Comparison of ENCODE assay signal across 8 cellular contexts in the genomic region with DNA sequence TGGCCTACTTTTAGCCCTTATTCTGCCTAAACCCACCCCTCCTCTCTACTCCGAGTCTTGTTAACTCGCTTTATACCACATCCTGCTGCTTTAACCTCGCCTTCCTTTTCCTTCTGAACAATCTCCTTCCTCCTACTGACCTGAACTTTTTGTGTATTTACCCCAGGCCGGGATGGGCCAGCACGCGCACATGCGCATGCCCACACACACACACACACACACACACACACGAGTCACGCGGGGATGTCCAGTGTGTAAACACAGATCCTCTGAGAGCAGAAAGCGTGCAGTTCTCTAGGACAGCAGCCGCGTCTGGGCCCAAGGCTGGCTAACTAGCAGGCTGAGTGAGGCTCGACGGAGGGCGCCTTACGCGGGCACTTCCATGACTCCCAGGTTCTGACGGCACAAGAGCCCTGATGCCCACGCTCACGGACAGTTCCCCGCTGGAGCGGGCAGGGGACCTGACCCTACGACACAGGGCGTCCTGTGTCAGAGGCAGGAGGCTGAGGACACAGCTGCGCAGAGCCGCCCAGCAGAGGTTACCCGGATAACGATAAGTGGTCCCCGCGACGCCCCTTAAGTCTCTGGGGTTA. TPM values are rescaled to one million over a fixed set of nuclear protein-coding genes. Genes with fewer than 3 reads are reported as not detected.
DNase-seq lines count a peak whose midpoint lies in the region; ATAC-seq, FAIRE-seq and TF ChIP-seq lines count a peak whose summit lies in the region.

No MANE protein-coding gene starts in this region.

- no peak overlapping the region for H2AK5ac ChIP-seq in H1 (ENCODE audit: low read depth, low read length)

- no peak overlapping the region for H2BK20ac ChIP-seq in H1 (ENCODE audit: low read length)

- H3K27me3 ChIP-seq in CD4-positive, alpha-beta T cell (ENCODE audit: control insufficient read depth, insufficient read depth, low read length), result no peaks in the 10 kb centered on the region
- H3K27me3 ChIP-seq in H1 (replicated peaks in 1 of 4; ENCODE audit: control insufficient read depth in 3 of 4, extremely low read depth in 1 of 4, insufficient read depth in 3 of 4, low read length in 3 of 4) (peaks cover 2 to 18% (median 12%) of the 10 kb centered on the region in 4 experiments), psoas muscle (ENCODE audit: insufficient read depth in 3 of 3, low read length in 2 of 3) (peaks cover 0 to 35% (median 24%) of the 10 kb centered on the region in 3 donors)

- H3K36me3 ChIP-seq in H1 (ENCODE audit: control insufficient read depth in 2 of 4, insufficient read depth in 4 of 4, low read length in 3 of 4), result no peaks in the 10 kb centered on the region
- H3K36me3 ChIP-seq in psoas muscle (ENCODE audit: insufficient read depth in 1 of 2, low read depth in 1 of 2), result no peaks in the 10 kb centered on the region

- no peaks in the 10 kb centered on the region for H3K79me1 ChIP-seq in H1 (ENCODE audit: low read depth, low read length)

- peak overlapping the region; percentile 90 for H3K27ac Mint-ChIP-seq in CD4-positive, alpha-beta T cell
- peak overlapping the region; percentile 98 for H3K27ac Mint-ChIP-seq in T-helper 1 cell treated with Interleukin-12 subunit alpha and Interleukin-12 subunit beta and Interleukin-4 antibody, amounts not matched to agents 30 μg/mL and 1 μg/mL, for 36 hours

- H3K9me3 ChIP-seq in CD4-positive, alpha-beta T cell (ENCODE audit: control insufficient read depth, low read length), result peaks cover 5% of the 10 kb centered on the region
- H3K9me3 ChIP-seq in H1 (ENCODE audit: insufficient read depth in 2 of 2, low read depth in 1 of 2, low read length in 1 of 2) (no peaks in the 10 kb centered on the region; a peak in 1 of 4 replicates), psoas muscle (no peaks in the 10 kb centered on the region)

- no peak overlapping the region for H3K23ac ChIP-seq in H1 (ENCODE audit: insufficient read length)

- no peaks in the 10 kb centered on the region for H3K79me2 ChIP-seq in H1 (ENCODE audit: control insufficient read depth in 1 of 2, insufficient read depth in 2 of 2, low read length in 2 of 2)

- H3K9ac ChIP-seq in H1 (replicated peaks in 1 of 4; ENCODE audit: extremely low read depth in 1 of 4, low read depth in 3 of 4, low read length in 3 of 4), result peak overlapping the region in 1 of 4 experiments; percentile 6; a peak in 2 of 7 replicates

- no peak for TF ChIP-seq EP300 in H1 (IDR thresholded peaks at IDR 0.05; ENCODE audit: borderline replicate concordance in 1 of 2, low read depth in 2 of 2, low read length in 2 of 2)

- H2BK5ac ChIP-seq in H1 (ENCODE audit: low read depth, low read length), result no peak overlapping the region

- peak overlapping the region; percentile 83 for H3K27ac ChIP-seq in CD4-positive, alpha-beta T cell (ENCODE audit: low read depth, low read length)
- H3K27ac ChIP-seq in H1 (ENCODE audit: low read depth, low read length) (no peak overlapping the region), psoas muscle (no peak overlapping the region)

- no peak overlapping the region for H2BK15ac ChIP-seq in H1 (ENCODE audit: low read length)

- H2BK12ac ChIP-seq in H1 (ENCODE audit: low read depth, low read length), result no peak overlapping the region; the same call in 1 of the 2 replicates

- H3K23me2 ChIP-seq in H1 (ENCODE audit: low read depth, low read length), result peaks cover 8% of the 10 kb centered on the region; the same call in 1 of the 2 replicates

- CTCF ChIA-PET in CD4-positive, alpha-beta T cell (lab: Charles Lee), result interaction anchor here (1.4 to 3.8 kb wide), 5 partner anchors 9 to 66 kb away, joined by 3 to 9 read pairs (median 5); no protein-coding TSS in a partner anchor
- CTCF ChIA-PET in H1 (lab: Charles Lee; ENCODE audit: partially characterized antibody), result interaction anchor here (1.0 kb wide), 1 partner anchor 28 kb away, joined by 3 read pairs; no protein-coding TSS in a partner anchor

- H2AFZ ChIP-seq in H1 (ENCODE audit: low read length), result peak overlapping the region; percentile 71; the same call in 1 of the 2 replicates

- intact Hi-C loops in CD4-positive, alpha-beta T cell (cut with DNase I, micrococcal nuclease), result loop anchor here (1.0 to 5.0 kb wide), 7 partner anchors 11 to 66 kb away; no protein-coding TSS in a partner anchor
- intact Hi-C loops in psoas muscle (cut with DNase I), result no loop called here

- H3K4me1 ChIP-seq in H1 (replicated peaks in 1 of 4; ENCODE audit: control insufficient read depth in 3 of 4, insufficient read depth in 4 of 4, low read length in 3 of 4), result peaks cover 0 to 7% (median 3%) of the 10 kb centered on the region in 4 experiments; a peak in 4 of 7 replicates
- no peaks in the 10 kb centered on the region for H3K4me1 ChIP-seq in psoas muscle

- TF ChIP-seq POLR2A in H1 (IDR thresholded peaks at IDR 0.05; ENCODE audit: control extremely low read depth in 1 of 2, low read depth in 2 of 2, low read length in 2 of 2), result no peak

- no peak overlapping the region for H3K56ac ChIP-seq in H1 (replicated peaks; ENCODE audit: insufficient read length, low read depth, low read length)

- no peaks in the 10 kb centered on the region for H3K27me3 Mint-ChIP-seq in CD4-positive, alpha-beta T cell
- no peaks in the 10 kb centered on the region for H3K27me3 Mint-ChIP-seq in T-helper 1 cell treated with Interleukin-12 subunit alpha and Interleukin-12 subunit beta and Interleukin-4 antibody, amounts not matched to agents 30 μg/mL and 1 μg/mL, for 36 hours (ENCODE audit: low read depth)

- peak overlapping the region; percentile 95 for H3K4me3 Mint-ChIP-seq in CD4-positive, alpha-beta T cell
- peak overlapping the region; percentile 100 for H3K4me3 Mint-ChIP-seq in T-helper 1 cell treated with Interleukin-12 subunit alpha and Interleukin-12 subunit beta and Interleukin-4 antibody, amounts not matched to agents 30 μg/mL and 1 μg/mL, for 36 hours

- peak in 4 of 10 experiments; percentile 23 to 35 (median 26) for DNase-seq in CD4-positive, alpha-beta T cell
- DNase-seq in H1 (ENCODE audit: low read depth in 1 of 2, low spot score in 2 of 2), result no peak
- no peak for DNase-seq in psoas muscle
- no peak for DNase-seq in G401 (ENCODE audit: low spot score)
- no peak for DNase-seq in dermis blood vessel endothelial cell
- DNase-seq in NCI-H1105 (lab: John Stamatoyannopoulos, UW), result no peak

- 66% methylated on average over 32 of the region's 32 CpGs; no CpG with 5 or more reads in 1 of the 2 experiments for WGBS in H1 (ENCODE audit: extremely low coverage in 1 of 2, insufficient coverage in 1 of 2, insufficient read length in 1 of 2, insufficient replicate concordance in 2 of 2, low coverage in 1 of 2, low lambda C conversion rate in 2 of 2, missing lambda C conversion rate in 1 of 2), 2 experiments
- WGBS in psoas muscle, 3 donors, result 38 to 43% (median 42%) methylated on average over 30 to 32 of the region's 32 CpGs

- H3K4me3 ChIP-seq in H1 (ENCODE audit: extremely low read depth in 1 of 4, insufficient read depth in 2 of 4, low read depth in 3 of 4, low read length in 4 of 4) (peak overlapping the region; percentile 45 to 91 (median 54)), psoas muscle (peak overlapping the region; percentile 52)

- H4K8ac ChIP-seq in H1 (ENCODE audit: extremely low read depth, insufficient read depth, low read length), result no peak overlapping the region; the same call in 1 of the 2 replicates

- no peak overlapping the region for H3K14ac ChIP-seq in H1 (ENCODE audit: insufficient read length)

- H3K36me3 Mint-ChIP-seq in CD4-positive, alpha-beta T cell (ENCODE audit: low read depth), result peaks cover 43% of the 10 kb centered on the region
- H3K36me3 Mint-ChIP-seq in T-helper 1 cell treated with Interleukin-12 subunit alpha and Interleukin-12 subunit beta and Interleukin-4 antibody, amounts not matched to agents 30 μg/mL and 1 μg/mL, for 36 hours (ENCODE audit: low read depth), result peaks cover 37% of the 10 kb centered on the region

- H3K18ac ChIP-seq in H1 (ENCODE audit: extremely low read depth, low read length), result no peak overlapping the region

- POLR2A ChIA-PET in CD4-positive, alpha-beta T cell (lab: Charles Lee), result interaction anchor here (1.0 to 4.3 kb wide), 7 partner anchors 9 to 529 kb away, joined by 3 to 94 read pairs (median 19); partner anchors contain the start of gene NDEL1
- POLR2A ChIA-PET in H1 (lab: Charles Lee; ENCODE audit: partially characterized antibody), result interaction anchor here (0.7 to 0.8 kb wide), 2 partner anchors 134 to 334 kb away, joined by 3 read pairs; no protein-coding TSS in a partner anchor

- in situ Hi-C loops in G401 (cut with HindIII; ENCODE audit: low sequenced_read_pairs), result no loop called here

- TF ChIP-seq RAD21 in H1 (IDR thresholded peaks at IDR 0.05 in 1 of 2, conservative IDR thresholded peaks at IDR 0.05 in 1 of 2; ENCODE audit: low read depth in 2 of 2, low read length in 2 of 2), result no peak

- peak overlapping the region; percentile 60 to 90 for H3K4me2 ChIP-seq in H1 (ENCODE audit: insufficient read depth in 1 of 2, low read depth in 2 of 2, low read length in 2 of 2)

- ATAC-seq in CD4-positive, alpha-beta T cell (ENCODE audit: poor library complexity), result peak; percentile 41
- ATAC-seq in GM21786 (IDR thresholded peaks at IDR 0.05; ENCODE audit: unreplicated experiment) (peak; percentile 14), psoas muscle (no peak)

- peaks cover 8% of the 10 kb centered on the region for H3K9me3 Mint-ChIP-seq in CD4-positive, alpha-beta T cell
- H3K9me3 Mint-ChIP-seq in T-helper 1 cell treated with Interleukin-12 subunit alpha and Interleukin-12 subunit beta and Interleukin-4 antibody, amounts not matched to agents 30 μg/mL and 1 μg/mL, for 36 hours, result peaks cover 9% of the 10 kb centered on the region

- no peak for FAIRE-seq in H1 (lab: Jason Lieb, UNC)

- peaks cover 0 to 3% of the 10 kb centered on the region in 2 experiments for H4K20me1 ChIP-seq in H1 (replicated peaks in 1 of 2; ENCODE audit: control insufficient read depth in 1 of 2, insufficient read depth in 2 of 2, low read length in 2 of 2)

- no peak overlapping the region for H4K91ac ChIP-seq in H1 (replicated peaks; ENCODE audit: insufficient read length, low read length)

- H3K4me1 Mint-ChIP-seq in CD4-positive, alpha-beta T cell (ENCODE audit: low read depth), result peaks cover 54% of the 10 kb centered on the region
- H3K4me1 Mint-ChIP-seq in T-helper 1 cell treated with Interleukin-12 subunit alpha and Interleukin-12 subunit beta and Interleukin-4 antibody, amounts not matched to agents 30 μg/mL and 1 μg/mL, for 36 hours (ENCODE audit: low read depth), result peaks cover 53% of the 10 kb centered on the region

- H3K4ac ChIP-seq in H1 (replicated peaks; ENCODE audit: insufficient read length, low read depth, low read length), result no peak overlapping the region

- no peak overlapping the region for H4K5ac ChIP-seq in H1 (ENCODE audit: insufficient read length, low read depth, low read length)

- no peak overlapping the region for H2BK120ac ChIP-seq in H1 (replicated peaks; ENCODE audit: low read depth, low read length)

- TF ChIP-seq CTCF in CD4-positive, alpha-beta T cell (IDR thresholded peaks at IDR 0.05), result no peak
- no peak for TF ChIP-seq CTCF in H1 (IDR thresholded peaks at IDR 0.05; ENCODE audit: control extremely low read depth in 1 of 3, insufficient read depth in 1 of 3, low read depth in 1 of 3, low read length in 3 of 3)
- no peak for TF ChIP-seq CTCF in psoas muscle (IDR thresholded peaks at IDR 0.05)

RNA-seq across cellular contexts. Expression of gene PIK3R5, which starts 0.6 kb away (rescaled TPM):
- total RNA-seq in CD4-positive, alpha-beta T cell, result 100 to 1,000 TPM; 153 to 159 TPM
- 4.3 and 4.5 TPM in 2 replicates for total RNA-seq in H1 (2021; fragmentation: NEBNext Ultra II Directional; extraction: Animal tissue kit (Norgen Biotek cat#: 25700))
- 2.7 and 4.2 TPM in 2 replicates for polyA plus RNA-seq in H1 (2011; rRNA removed)
- 2.9 TPM for polyA plus RNA-seq in H1 (2011; cell fraction: cytosol; rRNA removed)
- polyA plus RNA-seq in H1 (2011; cell fraction: nucleus; rRNA removed), result 6.8 TPM
- polyA plus RNA-seq in H1 (2012, experiment 1 of 2), result 3.5 to 6.0 TPM (median 3.9 TPM) in 4 replicates
- polyA plus RNA-seq in H1 (2012, experiment 2 of 2), result 2.5 TPM
- polyA plus RNA-seq in H1 (2013, experiment 1 of 2), result 3.0 TPM
- polyA plus RNA-seq in H1 (2013, experiment 2 of 2), result 2.9 TPM
- polyA minus RNA-seq in H1 (2011; rRNA and poly(A)+ RNA removed), result 4.7 and 5.2 TPM in 2 replicates
- 4.8 TPM for polyA minus RNA-seq in H1 (2011; cell fraction: cytosol; rRNA and poly(A)+ RNA removed)
- polyA minus RNA-seq in H1 (2011; cell fraction: nucleus; rRNA and poly(A)+ RNA removed), result 6.2 TPM
- total RNA-seq in psoas muscle, result 1 to 10 TPM; 1.1 to 2.9 (median 1.9) TPM
- polyA plus RNA-seq in psoas muscle, result under 1 TPM; 0.20 to 0.51 (median 0.47) TPM
- 0.07 TPM in 1 of 2 replicates, not detected in the other for total RNA-seq in G401 (2014; rRNA removed; shearing (Covaris generic))
- total RNA-seq in dermis blood vessel endothelial cell, result 0.05 TPM in 1 of 2 replicates, not detected in the other

RNA-seq across cellular contexts. Expression of gene NTN1, which starts 56.4 kb away (rescaled TPM):
- total RNA-seq in CD4-positive, alpha-beta T cell, result under 1 TPM; 0.08 to 0.14 TPM
- total RNA-seq in H1 (2021; fragmentation: NEBNext Ultra II Directional; extraction: Animal tissue kit (Norgen Biotek cat#: 25700)), result 2.0 and 2.3 TPM in 2 replicates
- 2.0 and 3.6 TPM in 2 replicates for polyA plus RNA-seq in H1 (2011; rRNA removed)
- 2.2 TPM for polyA plus RNA-seq in H1 (2011; cell fraction: cytosol; rRNA removed)
- polyA plus RNA-seq in H1 (2011; cell fraction: nucleus; rRNA removed), result 4.4 TPM
- polyA plus RNA-seq in H1 (2012, experiment 1 of 2), result 1.5 to 2.2 TPM (median 2.1 TPM) in 4 replicates
- polyA plus RNA-seq in H1 (2012, experiment 2 of 2), result 1.9 TPM
- 2.0 TPM for polyA plus RNA-seq in H1 (2013, experiment 1 of 2)
- 2.1 TPM for polyA plus RNA-seq in H1 (2013, experiment 2 of 2)
- polyA minus RNA-seq in H1 (2011; rRNA and poly(A)+ RNA removed), result 1.2 and 1.4 TPM in 2 replicates
- polyA minus RNA-seq in H1 (2011; cell fraction: cytosol; rRNA and poly(A)+ RNA removed), result 2.0 TPM
- polyA minus RNA-seq in H1 (2011; cell fraction: nucleus; rRNA and poly(A)+ RNA removed), result 6.2 TPM
- 1 to 10 TPM in 3 of 4 donors, under 1 TPM in 1; 0.67 to 2.1 (median 1.2) TPM for total RNA-seq in psoas muscle
- under 1 TPM; 0.38 to 0.85 (median 0.60) TPM for polyA plus RNA-seq in psoas muscle
- total RNA-seq in G401 (2014; rRNA removed; shearing (Covaris generic)), result not detected in 2 replicates
- total RNA-seq in dermis blood vessel endothelial cell, result 0.68 and 0.84 TPM in 2 replicates

Comparison
In these comparisons a context has a peak if more than half of its experiments do, and no peak if none do; other contexts are left out.
1. ATAC-seq: peak in CD4-positive, alpha-beta T cell (single experiment) and GM21786 (single experiment); none in psoas muscle (0 of 4).
2. RNA of gene PIK3R5, which starts 0.6 kb away (total RNA-seq): 153 to 159 TPM in CD4-positive, alpha-beta T cell; 4.3 to 4.5 TPM in H1, 1.1 to 2.9 TPM in psoas muscle, 0.07 TPM in G401 and 0.05 TPM in dermis blood vessel endothelial cell; every median in the first group is over 10 times any median in the second.
3. intact Hi-C loops: an anchor here in CD4-positive, alpha-beta T cell (1.0 to 5.0 kb wide); none called in psoas muscle.